In genomic region chr1:212487286-212487685, GRCh38 we compare ENCODE assay signal across 28 cellular contexts. TPM values are rescaled to one million over a fixed set of nuclear protein-coding genes. Genes with fewer than 3 reads are reported as not detected.
DNase-seq lines count a peak whose midpoint lies in the region; ATAC-seq, FAIRE-seq and TF ChIP-seq lines count a peak whose summit lies in the region.
"Had no signal": no experiment of that assay in that cellular context is flagged by ENCODE, and none has a peak within 500 bp of the region (broad histone marks: within the 10 kb centered on the region; RNA-seq: fewer than 3 reads in every experiment).

No MANE protein-coding gene starts in this region.

- FAIRE-seq in GM12892 (lab: Jason Lieb, UNC), result no peak
- FAIRE-seq: D721Med, HepG2 had no signal

- peak overlapping the region; percentile 1 to 75 for H3K27ac Mint-ChIP-seq in stimulated activated naive CD8-positive, alpha-beta T cell treated with anti-CD3 and anti-CD28 coated beads, Interleukin-15, amount 100 ng/mL, for 72 hours
- H3K27ac Mint-ChIP-seq: activated CD4-positive, alpha-beta T cell treated with anti-CD3 and anti-CD28 coated beads, Interleukin-2, amount 10 ng/mL, durations not matched to agents 24 days and 14 days; effector memory CD8-positive, alpha-beta T cell had no signal

- no peak overlapping the region for H2BK5ac ChIP-seq in mesenchymal stem cell (ENCODE audit: low read depth, low read length, poor library complexity, severe bottlenecking)

- no peak for TF ChIP-seq POLR2A in GM12892 (IDR thresholded peaks at IDR 0.05; ENCODE audit: low read depth, low read length)

- no peak overlapping the region for H3K9ac ChIP-seq in mesenchymal stem cell (ENCODE audit: low read length)
- H3K9ac ChIP-seq: BLaER1 had no signal

- no peaks in the 10 kb centered on the region for H3K9me3 Mint-ChIP-seq in stimulated activated naive CD8-positive, alpha-beta T cell treated with anti-CD3 and anti-CD28 coated beads, Interleukin-15, amount 100 ng/mL, for 72 hours
- H3K9me3 Mint-ChIP-seq: activated CD4-positive, alpha-beta T cell treated with anti-CD3 and anti-CD28 coated beads, Interleukin-2, amount 10 ng/mL, durations not matched to agents 24 days and 14 days; activated T-cell treated with anti-CD3 and anti-CD28 coated beads, Interleukin-2, amount 50 U/mL, for 4 hours; effector memory CD8-positive, alpha-beta T cell had no signal

- H3K27me3 ChIP-seq in ascending aorta (no peaks in the 10 kb centered on the region), mesenchymal stem cell (ENCODE audit: control insufficient read depth in 1 of 2, insufficient read depth in 1 of 2, low read length in 2 of 2) (no peaks in the 10 kb centered on the region)
- H3K27me3 ChIP-seq: BLaER1, colonic mucosa, esophagus muscularis mucosa, heart right ventricle, stomach, tibial artery had no signal

- H2AFZ ChIP-seq in mesenchymal stem cell (ENCODE audit: low read depth, low read length), result no peak overlapping the region

- H3K27me3 Mint-ChIP-seq in stimulated activated naive CD8-positive, alpha-beta T cell treated with anti-CD3 and anti-CD28 coated beads, Interleukin-15, amount 100 ng/mL, for 72 hours, result peaks cover 10% of the 10 kb centered on the region

- H2BK120ac ChIP-seq in mesenchymal stem cell (ENCODE audit: low read depth, low read length), result no peak overlapping the region

- H2BK12ac ChIP-seq in mesenchymal stem cell (ENCODE audit: low read length in 2 of 2), result no peak overlapping the region

- H3K4me2 ChIP-seq in mesenchymal stem cell (ENCODE audit: low read length, poor library complexity, severe bottlenecking), result no peak overlapping the region
- H3K4me2 ChIP-seq: BLaER1 had no signal

- H3K79me1 ChIP-seq in mesenchymal stem cell (replicated peaks; ENCODE audit: low read length, poor library complexity, severe bottlenecking), result no peaks in the 10 kb centered on the region

- H3K9me3 ChIP-seq in ascending aorta (no peaks in the 10 kb centered on the region), mesenchymal stem cell (ENCODE audit: control insufficient read depth, low read length) (no peaks in the 10 kb centered on the region)
- H3K9me3 ChIP-seq: BLaER1, colonic mucosa, esophagus muscularis mucosa, heart right ventricle, stomach, tibial artery had no signal

- no peak overlapping the region for H4K91ac ChIP-seq in mesenchymal stem cell (ENCODE audit: low read length)

- no peak for ATAC-seq in stimulated activated naive CD8-positive, alpha-beta T cell treated with anti-CD3 and anti-CD28 coated beads, Interleukin-15, amount 100 ng/mL, for 72 hours
- no peak for ATAC-seq in stimulated activated naive CD8-positive, alpha-beta T cell treated with anti-CD3 and anti-CD28 coated beads, Interleukin-15, Interleukin-2, amounts not matched to agents 100 U/mL and 50 U/mL, for 24 hours
- no peak for ATAC-seq in HG02938 (IDR thresholded peaks at IDR 0.05; ENCODE audit: unreplicated experiment)
- ATAC-seq: activated T-cell treated with anti-CD3 and anti-CD28 coated beads, Interleukin-2, amount 50 U/mL, for 4 hours; effector memory CD8-positive, alpha-beta T cell; heart right ventricle had no signal

- H3K27ac ChIP-seq in ascending aorta, result peak overlapping the region; percentile 73 to 80
- no peak overlapping the region for H3K27ac ChIP-seq in mesenchymal stem cell (ENCODE audit: low read length, poor library complexity, severe bottlenecking)
- H3K27ac ChIP-seq: BLaER1, colonic mucosa had no signal

- H3K4me1 ChIP-seq in ascending aorta (peaks cover 8 to 20% of the 10 kb centered on the region in 2 donors), mesenchymal stem cell (ENCODE audit: control insufficient read depth, insufficient read depth, low read depth, low read length) (peaks cover 31% of the 10 kb centered on the region)
- H3K4me1 ChIP-seq: colonic mucosa had no signal

- H3K36me3 ChIP-seq in ascending aorta, result no peaks in the 10 kb centered on the region
- H3K36me3 ChIP-seq in mesenchymal stem cell (ENCODE audit: control insufficient read depth in 1 of 2, insufficient read depth in 2 of 2, low read depth in 1 of 2, low read length in 2 of 2), result no peaks in the 10 kb centered on the region
- H3K36me3 ChIP-seq: BLaER1, colonic mucosa, esophagus muscularis mucosa, heart right ventricle, stomach, tibial artery had no signal

- H3K23ac ChIP-seq in mesenchymal stem cell (ENCODE audit: low read length in 2 of 2), result no peak overlapping the region

- intact Hi-C loops in ascending aorta (cut with DNase I), result no loop called here

- no peak for TF ChIP-seq CTCF in ascending aorta (IDR thresholded peaks at IDR 0.05)

- DNase-seq in stimulated activated naive CD8-positive, alpha-beta T cell treated with anti-CD3 and anti-CD28 coated beads, Interleukin-15, amount 100 ng/mL, for 72 hours, result no peak
- DNase-seq in stimulated activated naive CD8-positive, alpha-beta T cell treated with anti-CD3 and anti-CD28 coated beads, Interleukin-15, Interleukin-2, amounts not matched to agents 100 U/mL and 50 U/mL, for 24 hours, result no peak
- no peak for DNase-seq in ascending aorta (ENCODE audit: low spot score in 2 of 2)
- peak; percentile 35 for DNase-seq in mesenchymal stem cell
- DNase-seq in GM12892 (ENCODE audit: insufficient read length), result no peak
- DNase-seq in activated CD4-positive, alpha-beta T cell treated with anti-CD3 and anti-CD28 coated beads for 1 hour, result no peak
- no peak for DNase-seq in activated gamma-delta T cell (lab: John Stamatoyannopoulos, UW)
- DNase-seq: activated CD4-positive, alpha-beta T cell treated with anti-CD3 and anti-CD28 coated beads, Interleukin-2, amount 10 ng/mL, durations not matched to agents 24 days and 14 days; activated naive CD4-positive, alpha-beta T cell treated with anti-CD3 and anti-CD28 coated beads, Interleukin-2, amount 50 U/mL, for 16 hours; activated T-cell treated with anti-CD3 and anti-CD28 coated beads, Interleukin-2, amount 50 U/mL, for 4 hours; amygdala; colonic mucosa; effector memory CD8-positive, alpha-beta T cell; foreskin melanocyte; HCEC 1CT; heart right ventricle; NCI-H1694; NCI-H2171; NCI-H510A; NK-92 treated with Interleukin-12 subunit alpha and Interleukin-12 subunit beta, amount 100 ng/mL, for 24 hours; SHP77; stomach; tibial artery had no signal

- H3K4ac ChIP-seq in mesenchymal stem cell (ENCODE audit: low read depth in 1 of 2, low read length in 2 of 2), result no peak overlapping the region

- no peak overlapping the region for H3K18ac ChIP-seq in mesenchymal stem cell (ENCODE audit: low read depth in 1 of 2, low read length in 2 of 2)

- no peak overlapping the region for H3K14ac ChIP-seq in mesenchymal stem cell (ENCODE audit: low read length in 2 of 2)

- no peak overlapping the region for H3K4me3 Mint-ChIP-seq in stimulated activated naive CD8-positive, alpha-beta T cell treated with anti-CD3 and anti-CD28 coated beads, Interleukin-15, amount 100 ng/mL, for 72 hours
- H3K4me3 Mint-ChIP-seq: activated CD4-positive, alpha-beta T cell treated with anti-CD3 and anti-CD28 coated beads, Interleukin-2, amount 10 ng/mL, durations not matched to agents 24 days and 14 days; activated T-cell treated with anti-CD3 and anti-CD28 coated beads, Interleukin-2, amount 50 U/mL, for 4 hours; effector memory CD8-positive, alpha-beta T cell had no signal

- 83% methylated on average over 2 of the region's 2 CpGs for WGBS in mesenchymal stem cell

- H4K8ac ChIP-seq in mesenchymal stem cell (ENCODE audit: low read length), result no peak overlapping the region

- H2AK5ac ChIP-seq in mesenchymal stem cell (ENCODE audit: low read length, severe bottlenecking), result no peak overlapping the region

- H3K4me3 ChIP-seq in ascending aorta, result no peak overlapping the region
- H3K4me3 ChIP-seq in mesenchymal stem cell (ENCODE audit: insufficient read depth in 1 of 2, low read depth in 1 of 2, low read length in 2 of 2), result no peak overlapping the region
- H3K4me3 ChIP-seq: BLaER1, colonic mucosa, esophagus muscularis mucosa, heart right ventricle, stomach, tibial artery had no signal

- peaks cover 10% of the 10 kb centered on the region for H3K4me1 Mint-ChIP-seq in stimulated activated naive CD8-positive, alpha-beta T cell treated with anti-CD3 and anti-CD28 coated beads, Interleukin-15, amount 100 ng/mL, for 72 hours

- H2BK15ac ChIP-seq in mesenchymal stem cell (ENCODE audit: low read depth, poor library complexity, severe bottlenecking), result peak overlapping the region; percentile 1

RNA-seq across cellular contexts. Expression of gene NENF, which starts 54.6 kb away (rescaled TPM):
- total RNA-seq in ascending aorta, result 186 TPM
- polyA plus RNA-seq in mesenchymal stem cell (2013, experiment 1 of 2), result 44.7 TPM
- 49.2 TPM for polyA plus RNA-seq in mesenchymal stem cell (2013, experiment 2 of 2)
- 67.1 TPM for polyA plus RNA-seq in GM12892 (2012; ENCODE audit: missing spikeins)
